In genomic region chr17:8189711-8190477, GRCh38 we compare ENCODE assay signal across 8 cellular contexts. TPM values are rescaled to one million over a fixed set of nuclear protein-coding genes. Genes with fewer than 3 reads are reported as not detected.
A peak's percentile ranks its signal among the peaks of the same experiment; 100 is the strongest.
DNase-seq lines count a peak whose midpoint lies in the region; ATAC-seq, FAIRE-seq and TF ChIP-seq lines count a peak whose summit lies in the region.

Gene BORCS6, minus strand, starts transcription at chr17:8190180. Its CDS starts 40 bp downstream, at chr17:8190140.

- peak; percentile 31 for ATAC-seq in GM19468 (IDR thresholded peaks at IDR 0.05; ENCODE audit: extremely low read depth, unreplicated experiment)

- H4K5ac ChIP-seq in H1 (ENCODE audit: insufficient read length, low read depth, low read length) (no peak within 1 kb of the TSS), mesendoderm (ENCODE audit: low read length) (no peak within 1 kb of the TSS)

- H3K4me3 ChIP-seq in H1 (ENCODE audit: extremely low read depth in 1 of 4, insufficient read depth in 2 of 4, low read depth in 3 of 4, low read length in 4 of 4) (peak within 1 kb of the TSS; percentile 59 to 89 (median 78)), mesendoderm (ENCODE audit: low read length) (peak within 1 kb of the TSS; percentile 74)

- H3K9ac ChIP-seq in H1 (replicated peaks in 1 of 4; ENCODE audit: extremely low read depth in 1 of 4, low read depth in 3 of 4, low read length in 3 of 4) (peak within 1 kb of the TSS in 3 of 4 experiments; percentile 20 to 66 (median 25); a peak in 3 of 7 replicates), mesendoderm (ENCODE audit: low read length) (peak within 1 kb of the TSS; percentile 87)

- no peak within 1 kb of the TSS for H3K14ac ChIP-seq in H1 (ENCODE audit: insufficient read length)

- H4K91ac ChIP-seq in H1 (replicated peaks; ENCODE audit: insufficient read length, low read length) = no peak within 1 kb of the TSS

- peak within 1 kb of the TSS; percentile 95 for H2BK15ac ChIP-seq in H1 (ENCODE audit: low read length)
- H2BK15ac ChIP-seq in mesendoderm (replicated peaks; ENCODE audit: low read depth) = no peak within 1 kb of the TSS

- peak within 1 kb of the TSS; percentile 31; the same call in 1 of the 2 replicates for H2AK5ac ChIP-seq in H1 (ENCODE audit: low read depth, low read length)
- H2AK5ac ChIP-seq in mesendoderm (ENCODE audit: low read length) = peak within 1 kb of the TSS; percentile 58

- no peak for FAIRE-seq in H1 (lab: Jason Lieb, UNC)

- H2BK120ac ChIP-seq in H1 (replicated peaks; ENCODE audit: low read depth, low read length) (peak within 1 kb of the TSS; percentile 77), mesendoderm (ENCODE audit: low read depth, low read length) (no peak within 1 kb of the TSS)

- DNase-seq in CMK (ENCODE audit: low read depth) (peak; percentile 74), HT1080 (ENCODE audit: low read depth) (peak; percentile 99), NOMO-1 (lab: John Stamatoyannopoulos, UW; ENCODE audit: unreplicated experiment in 2 of 2) (peak; percentile 94 to 99), H1 (ENCODE audit: low read depth in 1 of 2, low spot score in 2 of 2) (peak; percentile 87), mesendoderm (peak; percentile 99)
- peak; percentile 90 to 94 for DNase-seq in activated CD8-positive, alpha-beta memory T cell treated with anti-CD3 and anti-CD28 coated beads for 4 hours (ENCODE audit: low read depth in 2 of 2)
- DNase-seq in stimulated activated CD8-positive, alpha-beta memory T cell treated with anti-CD3 and anti-CD28 coated beads, Interleukin-15, amount 100 ng/mL, for 1 hour (ENCODE audit: low read depth) = peak; percentile 82

- no peak within 1 kb of the TSS; the same call in none of the 2 replicates for H4K8ac ChIP-seq in H1 (ENCODE audit: extremely low read depth, insufficient read depth, low read length)
- H4K8ac ChIP-seq in mesendoderm (ENCODE audit: low read depth, low read length) = no peak within 1 kb of the TSS

- H3K18ac ChIP-seq in H1 (ENCODE audit: extremely low read depth, low read length) (0 out of 2 replicates have a peak within 1 kb of the TSS, but pooled peaks have one; percentile 13), mesendoderm (ENCODE audit: low read length) (peak within 1 kb of the TSS; percentile 83)

- H3K27ac ChIP-seq in H1 (ENCODE audit: low read depth, low read length) (no peak within 1 kb of the TSS), mesendoderm (ENCODE audit: low read depth, low read length) (peak within 1 kb of the TSS; percentile 72)

- H3K79me1 ChIP-seq in H1 (ENCODE audit: low read depth, low read length) (no peaks in the 10 kb centered on the region), mesendoderm (ENCODE audit: low read length) (peaks cover 4% of the 10 kb centered on the region)

- TF ChIP-seq RAD21 in H1 (IDR thresholded peaks at IDR 0.05 in 1 of 2, conservative IDR thresholded peaks at IDR 0.05 in 1 of 2; ENCODE audit: low read depth in 2 of 2, low read length in 2 of 2) = no peak

- CTCF ChIA-PET in H1 (lab: Charles Lee; ENCODE audit: partially characterized antibody) = interaction anchor here (1.4 to 2.5 kb wide), 5 partner anchors 12 to 111 kb away, joined by 3 to 8 read pairs (median 5); partner anchors contain the start of genes ALOXE3 and PFAS

- peaks cover 17% of the 10 kb centered on the region for H3K23me2 ChIP-seq in H1 (ENCODE audit: low read depth, low read length)

- peak within 1 kb of the TSS; percentile 86 to 96 for H3K4me2 ChIP-seq in H1 (ENCODE audit: insufficient read depth in 1 of 2, low read depth in 2 of 2, low read length in 2 of 2)
- peak within 1 kb of the TSS; percentile 96 for H3K4me2 ChIP-seq in mesendoderm (ENCODE audit: low read length)

- H4K20me1 ChIP-seq in H1 (replicated peaks in 1 of 2; ENCODE audit: control insufficient read depth in 1 of 2, insufficient read depth in 2 of 2, low read length in 2 of 2) = peaks cover 2 to 6% of the 10 kb centered on the region in 2 experiments

- no peak within 1 kb of the TSS for H2AFZ ChIP-seq in H1 (ENCODE audit: low read length)

- no peak within 1 kb of the TSS for H2BK20ac ChIP-seq in H1 (ENCODE audit: low read length)

- no peaks in the 10 kb centered on the region for H3K79me2 ChIP-seq in H1 (ENCODE audit: control insufficient read depth in 1 of 2, insufficient read depth in 2 of 2, low read length in 2 of 2)
- H3K79me2 ChIP-seq in mesendoderm (ENCODE audit: control insufficient read depth, insufficient read depth, low read length) = no peaks in the 10 kb centered on the region

- H3K4ac ChIP-seq in H1 (replicated peaks; ENCODE audit: insufficient read length, low read depth, low read length) = no peak within 1 kb of the TSS
- H3K4ac ChIP-seq in mesendoderm (ENCODE audit: low read depth, low read length) = peak within 1 kb of the TSS; percentile 26

- no peak within 1 kb of the TSS for H2BK12ac ChIP-seq in H1 (ENCODE audit: low read depth, low read length)

- no peak for TF ChIP-seq POLR2A in H1 (IDR thresholded peaks at IDR 0.05; ENCODE audit: control extremely low read depth in 1 of 2, low read depth in 2 of 2, low read length in 2 of 2)

- 2% methylated on average over 43 of the region's 70 CpGs; no CpG with 5 or more reads in 1 of the 2 experiments for whole genome bisulfite sequencing in H1 (ENCODE audit: extremely low coverage in 1 of 2, insufficient coverage in 1 of 2, insufficient read length in 1 of 2, insufficient replicate concordance in 2 of 2, low coverage in 1 of 2, low lambda C conversion rate in 2 of 2, missing lambda C conversion rate in 1 of 2), 2 experiments
- WGBS in mesendoderm (ENCODE audit: extremely low coverage, insufficient coverage, low lambda C conversion rate) = no CpG with 5 or more reads among the region's 70 CpGs

- peak within 1 kb of the TSS; percentile 37 for H2BK5ac ChIP-seq in H1 (ENCODE audit: low read depth, low read length)
- no peak within 1 kb of the TSS for H2BK5ac ChIP-seq in mesendoderm (ENCODE audit: low read length)

- POLR2A ChIA-PET in H1 (lab: Charles Lee; ENCODE audit: partially characterized antibody) = interaction anchor here (0.9 to 19.9 kb wide), 16 partner anchors 13 to 60 kb away, joined by 3 to 373 read pairs (median 5); partner anchors contain the start of genes AURKB, PER1, TMEM107 and VAMP2

- no peak within 1 kb of the TSS for H3K56ac ChIP-seq in H1 (replicated peaks; ENCODE audit: insufficient read length, low read depth, low read length)
- peak within 1 kb of the TSS; percentile 92 for H3K56ac ChIP-seq in mesendoderm (ENCODE audit: low read length)

- H3K27me3 ChIP-seq in H1 (replicated peaks in 1 of 4; ENCODE audit: control insufficient read depth in 3 of 4, extremely low read depth in 1 of 4, insufficient read depth in 3 of 4, low read length in 3 of 4) (peaks cover 2 to 17% (median 11%) of the 10 kb centered on the region in 4 experiments), mesendoderm (ENCODE audit: insufficient read depth, low read length, poor library complexity) (no peaks in the 10 kb centered on the region)

- no peak for TF ChIP-seq EP300 in H1 (IDR thresholded peaks at IDR 0.05; ENCODE audit: borderline replicate concordance in 1 of 2, low read depth in 2 of 2, low read length in 2 of 2)

- H3K36me3 ChIP-seq in H1 (ENCODE audit: control insufficient read depth in 2 of 4, insufficient read depth in 4 of 4, low read length in 3 of 4) = no peaks in the 10 kb centered on the region
- H3K36me3 ChIP-seq in mesendoderm (ENCODE audit: control insufficient read depth, insufficient read depth, low read length) = no peaks in the 10 kb centered on the region

- no peak for TF ChIP-seq CTCF in H1 (IDR thresholded peaks at IDR 0.05; ENCODE audit: control extremely low read depth in 1 of 3, insufficient read depth in 1 of 3, low read depth in 1 of 3, low read length in 3 of 3)

- no peaks in the 10 kb centered on the region for H3K9me3 ChIP-seq in H1 (ENCODE audit: insufficient read depth in 2 of 2, low read depth in 1 of 2, low read length in 1 of 2)

- H3K23ac ChIP-seq in H1 (ENCODE audit: insufficient read length) = no peak within 1 kb of the TSS
- peak within 1 kb of the TSS; percentile 76 for H3K23ac ChIP-seq in mesendoderm (ENCODE audit: low read length)

- H3K4me1 ChIP-seq in H1 (replicated peaks in 1 of 4; ENCODE audit: control insufficient read depth in 3 of 4, insufficient read depth in 4 of 4, low read length in 3 of 4) (peaks cover 4 to 21% (median 10%) of the 10 kb centered on the region in 4 experiments; a peak in 6 of 7 replicates), mesendoderm (ENCODE audit: control insufficient read depth, low read depth, low read length) (peaks cover 12% of the 10 kb centered on the region)

TF ChIP-seq in H1, 55 proteins besides CTCF, POLR2A, EP300 and RAD21 (continues in another document):
- peak; percentile 67 for TF ChIP-seq ASH2L (IDR thresholded peaks at IDR 0.05; ENCODE audit: low read length)
- TF ChIP-seq GABPA (IDR thresholded peaks at IDR 0.05; ENCODE audit: borderline replicate concordance, insufficient read depth, low read length) = no peak
- peak; percentile 11; the same call in 1 of the 2 replicates for TF ChIP-seq E2F6 (IDR thresholded peaks at IDR 0.05)
- TF ChIP-seq TAF1 (IDR thresholded peaks at IDR 0.05; ENCODE audit: low read depth, low read length) = 0 out of 2 replicates have a peak, but pooled peaks have one; percentile 38
- TF ChIP-seq CEBPB (IDR thresholded peaks at IDR 0.05; ENCODE audit: low read depth, low read length) = no peak
- TF ChIP-seq MAX (IDR thresholded peaks at IDR 0.05) = peak; percentile 71
- TF ChIP-seq POLR2AphosphoS5 (IDR thresholded peaks at IDR 0.05; ENCODE audit: low read depth, low read length) = no peak

RNA-seq across cellular contexts. Expression of gene BORCS6, which starts in this region (rescaled TPM):
- total RNA-seq in HT1080 (2014; rRNA removed; shearing (Covaris generic)) = 6.5 and 9.9 TPM in 2 replicates
- polyA plus RNA-seq in HT1080 (2015; cell fraction: cytosol; rRNA removed) = 3.7 and 3.9 TPM in 2 replicates
- polyA plus RNA-seq in HT1080 (2015; cell fraction: nucleus; rRNA removed) = 2.5 and 2.8 TPM in 2 replicates
- total RNA-seq in H1 (2021; fragmentation: NEBNext Ultra II Directional; extraction: Animal tissue kit (Norgen Biotek cat#: 25700)) = 3.6 and 4.6 TPM in 2 replicates
- 3.3 and 3.8 TPM in 2 replicates for polyA plus RNA-seq in H1 (2011; rRNA removed)
- polyA plus RNA-seq in H1 (2011; cell fraction: cytosol; rRNA removed) = 3.7 TPM
- polyA plus RNA-seq in H1 (2011; cell fraction: nucleus; rRNA removed) = 2.7 TPM
- 2.3 to 3.4 TPM (median 2.8 TPM) in 4 replicates for polyA plus RNA-seq in H1 (2012, experiment 1 of 2)
- polyA plus RNA-seq in H1 (2012, experiment 2 of 2) = 3.8 TPM
- polyA plus RNA-seq in H1 (2013, experiment 1 of 2) = 2.2 TPM
- polyA plus RNA-seq in H1 (2013, experiment 2 of 2) = 2.2 TPM
- polyA minus RNA-seq in H1 (2011; rRNA and poly(A)+ RNA removed) = 1.3 and 1.9 TPM in 2 replicates
- polyA minus RNA-seq in H1 (2011; cell fraction: cytosol; rRNA and poly(A)+ RNA removed) = 3.7 TPM
- polyA minus RNA-seq in H1 (2011; cell fraction: nucleus; rRNA and poly(A)+ RNA removed) = 2.2 TPM
- 1.9 TPM for polyA plus RNA-seq in mesendoderm (2013, experiment 1 of 2)
- 1.8 TPM for polyA plus RNA-seq in mesendoderm (2013, experiment 2 of 2)
